In genomic region chr12:58629376-58629775, GRCh38 we compare ENCODE assay signal across 10 cellular contexts.
"Had no signal": no experiment of that assay in that cellular context is flagged by ENCODE, and none has a peak within 500 bp of the region (broad histone marks: within the 10 kb centered on the region; RNA-seq: fewer than 3 reads in every experiment).

No MANE protein-coding gene starts in this region.

- H3K27me3 ChIP-seq: brain microvascular endothelial cell, esophagus muscularis mucosa, heart right ventricle, suprapubic skin had no signal

- H3K9me3 ChIP-seq: suprapubic skin had no signal

- H3K36me3 ChIP-seq: brain microvascular endothelial cell, esophagus muscularis mucosa, heart right ventricle, left ventricle myocardium inferior, suprapubic skin had no signal

- H3K4me3 ChIP-seq: esophagus muscularis mucosa, heart right ventricle, left ventricle myocardium inferior, suprapubic skin had no signal

- DNase-seq: activated CD4-positive, alpha-beta memory T cell treated with anti-CD3 and anti-CD28 coated beads for 36 hours; activated CD4-positive, alpha-beta T cell treated with anti-CD3 and anti-CD28 coated beads for 4 hours; brain microvascular endothelial cell; effector CD8-positive, alpha-beta T cell; heart right ventricle; kidney glomerular epithelial cell; left ventricle myocardium inferior; stimulated activated naive CD8-positive, alpha-beta T cell treated with anti-CD3 and anti-CD28 coated beads, Interleukin-15, amount 100 ng/mL, for 72 hours had no signal

- H3K4me1 ChIP-seq: esophagus muscularis mucosa, heart right ventricle, left ventricle myocardium inferior, suprapubic skin had no signal

- H3K27ac ChIP-seq: brain microvascular endothelial cell, esophagus muscularis mucosa, heart right ventricle, left ventricle myocardium inferior, suprapubic skin had no signal
